ENCODE assay signal across 29 cellular contexts in genomic region chr2:71254776-71255175, GRCh38.
"Had no signal": no experiment of that assay in that cellular context is flagged by ENCODE, and none has a peak within 500 bp of the region (broad histone marks: within the 10 kb centered on the region; RNA-seq: fewer than 3 reads in every experiment).

No MANE protein-coding gene starts in this region.

- H3K36me3 ChIP-seq: brain microvascular endothelial cell, heart left ventricle had no signal

- H3K27ac Mint-ChIP-seq: activated B cell treated with CpG ODN at 0.5 μM for 24 hours; activated CD8-positive, alpha-beta T cell treated with anti-CD3 and anti-CD28 coated beads for 36 hours; activated naive CD8-positive, alpha-beta T cell; activated T-helper 17 cell treated with anti-CD3 and anti-CD28 coated beads, Interleukin-2, amount 50 U/mL, for 72 hours; dendritic cell treated with granulocyte-macrophage colony-stimulating factor and Interleukin-4, amounts not matched to agents 40 ng/mL and 50 ng/mL, for 4 days; endodermal cell had no signal

- ATAC-seq: activated CD4-positive, CD25-positive, alpha-beta regulatory T cell treated with anti-CD3 and anti-CD28 coated beads, Interleukin-2, amount 50 U/mL, for 24 hours; activated CD8-positive, alpha-beta T cell treated with anti-CD3 and anti-CD28 coated beads for 36 hours; activated T-cell treated with anti-CD3 and anti-CD28 coated beads, Interleukin-2, amount 50 U/mL, for 4 hours; activated T-helper 17 cell treated with anti-CD3 and anti-CD28 coated beads, Interleukin-2, amount 50 U/mL, for 72 hours; esophagus mucosa had no signal

- H3K9me3 ChIP-seq: heart left ventricle had no signal

- H3K27ac ChIP-seq: brain microvascular endothelial cell, coronary artery, VCaP had no signal

- H3K27me3 ChIP-seq: dorsolateral prefrontal cortex, heart left ventricle had no signal

- H3K4me3 Mint-ChIP-seq: activated B cell treated with CpG ODN at 0.5 μM for 24 hours; activated CD8-positive, alpha-beta T cell treated with anti-CD3 and anti-CD28 coated beads for 36 hours; activated naive CD8-positive, alpha-beta T cell; activated T-cell treated with anti-CD3 and anti-CD28 coated beads, Interleukin-2, amount 50 U/mL, for 4 hours; activated T-helper 17 cell treated with anti-CD3 and anti-CD28 coated beads, Interleukin-2, amount 50 U/mL, for 72 hours; central memory CD8-positive, alpha-beta T cell; dendritic cell treated with granulocyte-macrophage colony-stimulating factor and Interleukin-4, amounts not matched to agents 40 ng/mL and 50 ng/mL, for 4 days; endodermal cell had no signal

- H3K9me3 Mint-ChIP-seq: activated T-helper 17 cell treated with anti-CD3 and anti-CD28 coated beads, Interleukin-2, amount 50 U/mL, for 72 hours; dendritic cell treated with granulocyte-macrophage colony-stimulating factor and Interleukin-4, amounts not matched to agents 40 ng/mL and 50 ng/mL, for 4 days had no signal

- H3K4me3 ChIP-seq: coronary artery, dorsolateral prefrontal cortex, heart left ventricle had no signal

- H3K4me1 Mint-ChIP-seq: activated B cell treated with CpG ODN at 0.5 μM for 24 hours; activated T-helper 17 cell treated with anti-CD3 and anti-CD28 coated beads, Interleukin-2, amount 50 U/mL, for 72 hours; central memory CD8-positive, alpha-beta T cell; endodermal cell had no signal

- DNase-seq: activated B cell treated with CpG ODN at 0.5 μM for 24 hours; activated CD4-positive, alpha-beta T cell treated with anti-CD3 and anti-CD28 coated beads for 48 hours; activated CD4-positive, alpha-beta T cell treated with anti-CD3 and anti-CD28 coated beads, Interleukin-2, amount 50 U/mL, for 1 hour; activated CD4-positive, alpha-beta T cell treated with anti-CD3 and anti-CD28 coated beads, Interleukin-2, amount 50 U/mL, for 48 hours; activated CD8-positive, alpha-beta memory T cell treated with anti-CD3 and anti-CD28 coated beads for 24 hours; activated CD8-positive, alpha-beta T cell treated with anti-CD3 and anti-CD28 coated beads for 36 hours; activated effector memory CD4-positive, alpha-beta T cell treated with Interleukin-2 at 50 U/mL for 16 hours; activated gamma-delta T cell treated with Interleukin-2 at 50 U/mL for 16 hours; activated naive CD4-positive, alpha-beta T cell treated with anti-CD3 and anti-CD28 coated beads, Interleukin-2, amount 50 U/mL, for 16 hours; activated naive CD4-positive, alpha-beta T cell treated with Interleukin-2 at 50 U/mL for 16 hours; activated T-cell treated with anti-CD3 and anti-CD28 coated beads, Interleukin-2, amount 50 U/mL, for 4 hours; amniotic stem cell; anterior cingulate cortex; brain microvascular endothelial cell; dorsolateral prefrontal cortex; effector memory CD4-positive, alpha-beta T cell; endodermal cell; foreskin fibroblast; glutamatergic neuron; heart left ventricle; T-helper 2 cell had no signal
